Comparison of ENCODE assay signal across 9 cellular contexts in genomic region chr2:157439792-157440186, GRCh38. TPM values are rescaled to one million over a fixed set of nuclear protein-coding genes. Genes with fewer than 3 reads are reported as not detected.
DNase-seq lines count a peak whose midpoint lies in the region; ATAC-seq and TF ChIP-seq lines count a peak whose summit lies in the region.
"Had no signal": no experiment of that assay in that cellular context is flagged by ENCODE, and none has a peak within 500 bp of the region (broad histone marks: within the 10 kb centered on the region; RNA-seq: fewer than 3 reads in every experiment).

No MANE protein-coding gene starts in this region.

- H4K20me1 ChIP-seq in OCI-LY3 (ENCODE audit: insufficient read depth, low read length) = peaks cover 45% of the 10 kb centered on the region

- peaks cover 100% of the 10 kb centered on the region for H3K79me2 ChIP-seq in OCI-LY3 (ENCODE audit: low read length)

- H3K9ac ChIP-seq in OCI-LY3 (ENCODE audit: low read length) = peak overlapping the region; percentile 98

- H3K36me3 ChIP-seq in OCI-LY3 (replicated peaks; ENCODE audit: low read depth, low read length) = peaks cover 53% of the 10 kb centered on the region
- no peaks in the 10 kb centered on the region for H3K36me3 ChIP-seq in H7 (replicated peaks; ENCODE audit: control insufficient read depth, insufficient read depth, low read length)

- no peak overlapping the region for H2AFZ ChIP-seq in OCI-LY3 (ENCODE audit: low read depth, low read length)

- TF ChIP-seq CTCF in OCI-LY3 (IDR thresholded peaks at IDR 0.05; ENCODE audit: low read depth, low read length) = no peak

- peaks cover 48% of the 10 kb centered on the region for H3K4me1 ChIP-seq in OCI-LY3 (ENCODE audit: low read length)

- DNase-seq in left lobe of liver (ENCODE audit: low spot score) (no peak), cerebellar cortex (ENCODE audit: low spot score) (no peak), H7 (no peak), AG20443 (ENCODE audit: low spot score) (no peak), cortex of kidney (lab: John Stamatoyannopoulos, UW) (no peak)
- DNase-seq: IMR-90 had no signal

- H3K27me3 ChIP-seq in OCI-LY3 (ENCODE audit: low read depth, low read length) (no peaks in the 10 kb centered on the region), H7 (ENCODE audit: control insufficient read depth, insufficient read depth, low read length) (no peaks in the 10 kb centered on the region)

- peak overlapping the region; percentile 98 for H3K27ac ChIP-seq in OCI-LY3 (ENCODE audit: low read length)

- H3K9me3 ChIP-seq in OCI-LY3 (ENCODE audit: insufficient read depth, low read length) = no peaks in the 10 kb centered on the region

- H3K4me2 ChIP-seq in OCI-LY3 (ENCODE audit: low read length) = peak overlapping the region; percentile 99

- ATAC-seq in GM18868 (IDR thresholded peaks at IDR 0.05; ENCODE audit: unreplicated experiment) = peak; percentile 11
- ATAC-seq in HG02678 (IDR thresholded peaks at IDR 0.05; ENCODE audit: unreplicated experiment) = peak; percentile 40
- peak; percentile 40 for ATAC-seq in left lobe of liver

- H3K4me3 ChIP-seq in OCI-LY3 (ENCODE audit: low read length) = peak overlapping the region; percentile 97
- no peak overlapping the region for H3K4me3 ChIP-seq in H7 (ENCODE audit: insufficient read depth, low read depth, low read length)

RNA-seq across cellular contexts. Expression of gene CYTIP, which starts 4.1 kb away (rescaled TPM):
- 1.1 TPM for total RNA-seq in left lobe of liver
- 0.87 TPM in 1 of 2 replicates, not detected in the other for total RNA-seq in H7 (2014; rRNA removed; shearing (Covaris generic))
- total RNA-seq: IMR-90 had no signal
